ENCODE assay signal across 8 cellular contexts in the genomic region with DNA sequence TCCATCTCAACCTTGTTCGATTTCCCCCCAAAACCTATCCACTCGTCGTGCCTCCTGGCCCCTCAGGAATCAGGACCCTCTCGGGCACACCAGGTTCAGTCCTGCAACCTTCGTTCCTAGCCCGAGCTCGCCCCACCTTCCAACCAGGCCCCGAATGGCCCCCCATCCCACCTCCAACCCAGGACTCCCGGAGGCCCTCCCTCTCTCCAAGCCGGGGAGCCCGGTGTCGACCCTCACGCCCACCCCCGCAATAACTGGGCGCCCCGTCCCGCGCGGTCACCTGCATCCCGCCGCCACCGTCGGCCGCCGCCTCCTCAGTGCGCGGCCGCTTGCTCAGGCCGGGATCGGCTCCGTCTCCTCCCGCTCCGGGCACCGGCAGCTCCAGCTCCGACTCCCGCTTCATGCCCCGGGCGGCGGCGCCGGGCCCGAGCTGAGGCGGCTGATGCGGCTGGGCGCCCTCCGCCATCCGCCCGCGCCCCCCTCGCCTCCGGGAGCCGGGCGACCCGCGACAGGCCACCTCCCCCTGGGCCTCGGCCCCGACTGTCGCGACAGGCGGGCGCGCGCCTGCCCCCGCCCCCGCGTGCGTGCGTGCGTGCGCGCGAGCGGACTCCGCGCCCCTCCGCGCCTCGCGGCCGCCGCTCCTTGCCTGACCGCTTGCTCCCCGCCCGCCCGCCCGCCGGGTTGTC. TPM values are rescaled to one million over a fixed set of nuclear protein-coding genes. Genes with fewer than 3 reads are reported as not detected.
DNase-seq lines count a peak whose midpoint lies in the region; ATAC-seq and TF ChIP-seq lines count a peak whose summit lies in the region.

No MANE protein-coding gene starts in this region.

- H2AFZ ChIP-seq in OCI-LY7 (ENCODE audit: low read length) = peak overlapping the region; percentile 13

- H3K9me3 ChIP-seq in OCI-LY7 (ENCODE audit: low read length) (no peaks in the 10 kb centered on the region), colonic mucosa (no peaks in the 10 kb centered on the region), thymus (ENCODE audit: control insufficient read depth) (no peaks in the 10 kb centered on the region)

- WGBS in thymus = 1% methylated on average over 87 of the region's 87 CpGs

- no peaks in the 10 kb centered on the region for H3K9me2 ChIP-seq in OCI-LY7 (ENCODE audit: insufficient read depth, low read length)

- H3K9ac ChIP-seq in colonic mucosa (ENCODE audit: low read depth in 2 of 2, low read length in 2 of 2) = peak overlapping the region; percentile 83 to 86

- POLR2A ChIA-PET in AG04449 (lab: Yijun Ruan, JAX) = interaction anchor here (1.1 to 2.1 kb wide), 4 partner anchors 28 to 97 kb away, joined by 3 to 14 read pairs (median 12); no protein-coding TSS in a partner anchor
- POLR2A ChIA-PET in OCI-LY7 (lab: Charles Lee) = interaction anchor here (2.0 to 2.7 kb wide), 2 partner anchors 10 to 13 kb away, joined by 11 to 14 read pairs; no protein-coding TSS in a partner anchor

- H3K27me3 ChIP-seq in colonic mucosa = no peaks in the 10 kb centered on the region
- peaks cover 14% of the 10 kb centered on the region for H3K27me3 ChIP-seq in thymus (ENCODE audit: control insufficient read depth, insufficient read depth)

- H3K36me3 ChIP-seq in OCI-LY7 (ENCODE audit: insufficient read depth, low read length) (peaks cover 16% of the 10 kb centered on the region), colonic mucosa (no peaks in the 10 kb centered on the region), thymus (ENCODE audit: control insufficient read depth, insufficient read depth) (no peaks in the 10 kb centered on the region)

- TF ChIP-seq CTCF in AG04449 (IDR thresholded peaks at IDR 0.05; ENCODE audit: insufficient read depth, low read length, missing control alignments) (no peak), GM12864 (IDR thresholded peaks at IDR 0.05; ENCODE audit: low read depth, low read length, missing control alignments) (no peak), OCI-LY7 (conservative IDR thresholded peaks at IDR 0.05; ENCODE audit: low read length) (no peak), colonic mucosa (IDR thresholded peaks at IDR 0.05) (no peak)

- CTCF ChIA-PET in AG04449 (lab: Yijun Ruan, JAX) (interaction anchor here (1.0 to 3.4 kb wide), 4 partner anchors 13 to 97 kb away, joined by 3 to 17 read pairs (median 8); no protein-coding TSS in a partner anchor), OCI-LY7 (lab: Charles Lee; ENCODE audit: unreplicated experiment) (no interaction called here)

- H3K27ac ChIP-seq in OCI-LY7 (ENCODE audit: low read depth, low read length, poor library complexity, severe bottlenecking) = peak overlapping the region; percentile 65
- H3K27ac ChIP-seq in colonic mucosa = peak overlapping the region; percentile 76
- H3K27ac ChIP-seq in thymus (ENCODE audit: low read depth) = peak overlapping the region; percentile 60

- BruUV-seq in OCI-LY7 (replicated peaks; lab: Mats Ljungman, UMichigan) = no TSS peak

- no peaks in the 10 kb centered on the region for H4K20me1 ChIP-seq in OCI-LY7 (ENCODE audit: insufficient read depth, low read length)

- DNase-seq in AG04449 (ENCODE audit: low read depth, low spot score) = no peak
- DNase-seq in GM12864 (ENCODE audit: low read depth) = no peak
- DNase-seq in OCI-LY7 (ENCODE audit: low spot score) = peak; percentile 58
- DNase-seq in colonic mucosa = peak; percentile 41
- peak; percentile 18 for DNase-seq in medulla oblongata (ENCODE audit: extremely low spot score)
- no peak for DNase-seq in KG1 (lab: John Stamatoyannopoulos, UW)

- H3K4me3 ChIP-seq in AG04449 (ENCODE audit: low read depth, low read length) (peak overlapping the region; percentile 89), GM12864 (ENCODE audit: low read depth, low read length) (peak overlapping the region; percentile 48), OCI-LY7 (ENCODE audit: low read depth, low read length, poor library complexity, severe bottlenecking) (peak overlapping the region; percentile 96), colonic mucosa (peak overlapping the region; percentile 68), thymus (ENCODE audit: low read length) (peak overlapping the region; percentile 84)

- ATAC-seq in GM21717 (IDR thresholded peaks at IDR 0.05; ENCODE audit: unreplicated experiment) = no peak

- H3K4me2 ChIP-seq in OCI-LY7 (ENCODE audit: low read length) = peak overlapping the region; percentile 96

- intact Hi-C loops in OCI-LY7 (cut with micrococcal nuclease; ENCODE audit: unreplicated experiment) (loop anchor here (2.0 kb wide), 1 partner anchor 97 kb away; no protein-coding TSS in a partner anchor), colonic mucosa (cut with DNase I) (no loop called here)

- H3K79me2 ChIP-seq in OCI-LY7 (ENCODE audit: insufficient read depth, low read depth, low read length) = peaks cover 37% of the 10 kb centered on the region; the same call in 1 of the 2 replicates

- H3K4me1 ChIP-seq in OCI-LY7 (ENCODE audit: insufficient read depth, low read length, poor library complexity, severe bottlenecking) (peaks cover 35% of the 10 kb centered on the region), colonic mucosa (no peaks in the 10 kb centered on the region), thymus (ENCODE audit: control insufficient read depth, insufficient read depth, low read length) (no peaks in the 10 kb centered on the region)

RNA-seq across cellular contexts. Expression of a gene that starts 0.5 kb away (rescaled TPM):
- 74.3 and 78.7 TPM in 2 replicates for total RNA-seq in OCI-LY7 (2014; rRNA removed; shearing (Covaris generic))
- total RNA-seq in OCI-LY7 (2022) (54.3 and 55.4 TPM in 2 replicates), colonic mucosa (10 to 100 TPM; 44.4 to 60.2 TPM)
- 10.2 TPM for polyA plus RNA-seq in thymus

Comparison
In these comparisons a context has a peak if more than half of its experiments do, and no peak if none do; other contexts are left out.
1. DNase-seq: peak in OCI-LY7 (single experiment), colonic mucosa (single experiment) and medulla oblongata (single experiment); none in AG04449 (single experiment), GM12864 (single experiment) and KG1 (single experiment).
2. Peak in every context shown above with its lines, with median percentiles within 50 percentile points of each other: H3K4me3 ChIP-seq and H3K27ac ChIP-seq.